In genomic region chr5:65926276-65926761, GRCh38 we compare ENCODE assay signal across 8 cellular contexts. TPM values are rescaled to one million over a fixed set of nuclear protein-coding genes. Genes with fewer than 3 reads are reported as not detected.
A peak's percentile ranks its signal among the peaks of the same experiment; 100 is the strongest.
DNase-seq lines count a peak whose midpoint lies in the region; ATAC-seq, FAIRE-seq and TF ChIP-seq lines count a peak whose summit lies in the region.

Gene ERBIN, plus strand, starts transcription at chr5:65926575. Its CDS starts 66,144 bp downstream, at chr5:65992719.

- peak; percentile 19 to 82 (median 64) for DNase-seq in CD8-positive, alpha-beta T cell
- peak; percentile 73 for DNase-seq in HK-2 (ENCODE audit: unreplicated experiment)
- DNase-seq in SK-N-MC (ENCODE audit: low read depth, low spot score): no peak
- DNase-seq in activated naive CD4-positive, alpha-beta T cell treated with anti-CD3 and anti-CD28 coated beads for 36 hours: peak; percentile 84
- DNase-seq in frontal cortex (ENCODE audit: low spot score in 2 of 2): peak; percentile 55 to 60
- peak in 48 of 56 donors; percentile 5 to 78 (median 58) for DNase-seq in nucleus accumbens (lab: John Stamatoyannopoulos, UW)
- DNase-seq in substantia nigra (lab: John Stamatoyannopoulos, UW): peak in 44 of 49 donors; percentile 26 to 80 (median 56)

- peaks cover 31% of the 10 kb centered on the region for H3K4me1 ChIP-seq in CD8-positive, alpha-beta T cell (ENCODE audit: insufficient read depth, low read length)

- intact Hi-C loops in CD8-positive, alpha-beta T cell (cut with DNase I, micrococcal nuclease): loop anchor here (5.0 to 10.0 kb wide), 6 partner anchors 36 to 364 kb away; partner anchors contain the start of genes CENPK (in 2 of the 2), PPWD1 (in 2 of the 2), NLN (in 1 of the 2) and SGTB (in 1 of the 2)
- intact Hi-C loops in activated naive CD4-positive, alpha-beta T cell treated with anti-CD3 and anti-CD28 coated beads for 36 hours (cut with micrococcal nuclease): loop anchor here (1.0 to 5.0 kb wide), 5 partner anchors 184 to 1158 kb away; partner anchors contain the start of genes CENPK, CWC27, PPWD1 and SREK1IP1

- no peaks in the 10 kb centered on the region for H3K9me3 ChIP-seq in CD8-positive, alpha-beta T cell (ENCODE audit: low read length)
- H3K9me3 ChIP-seq in SK-N-MC (ENCODE audit: low read depth, low read length): no peaks in the 10 kb centered on the region

- peaks cover 48% of the 10 kb centered on the region for H3K4me1 Mint-ChIP-seq in CD8-positive, alpha-beta T cell (ENCODE audit: low read depth)
- peaks cover 32% of the 10 kb centered on the region for H3K4me1 Mint-ChIP-seq in activated naive CD4-positive, alpha-beta T cell treated with anti-CD3 and anti-CD28 coated beads for 36 hours (ENCODE audit: low read depth)

- H3K4me3 Mint-ChIP-seq in CD8-positive, alpha-beta T cell: peak within 1 kb of the TSS; percentile 95
- peak within 1 kb of the TSS; percentile 92 for H3K4me3 Mint-ChIP-seq in activated naive CD4-positive, alpha-beta T cell treated with anti-CD3 and anti-CD28 coated beads for 36 hours

- H3K9ac ChIP-seq in SK-N-MC (ENCODE audit: insufficient read length): peak within 1 kb of the TSS; percentile 81

- no peaks in the 10 kb centered on the region for H3K27me3 ChIP-seq in CD8-positive, alpha-beta T cell (ENCODE audit: insufficient read depth, low read length)

- peak; percentile 20 for ATAC-seq in CD8-positive, alpha-beta T cell
- ATAC-seq in GM19455 (IDR thresholded peaks at IDR 0.05; ENCODE audit: unreplicated experiment): peak; percentile 25

- peak within 1 kb of the TSS; percentile 84 for H3K27ac ChIP-seq in CD8-positive, alpha-beta T cell (ENCODE audit: low read depth, low read length)
- H3K27ac ChIP-seq in SK-N-MC (peak within 1 kb of the TSS; percentile 95), substantia nigra (ENCODE audit: low read depth, low read length, poor library complexity, severe bottlenecking) (peak within 1 kb of the TSS; percentile 99)

- CTCF ChIA-PET in CD8-positive, alpha-beta T cell (lab: Charles Lee): interaction anchor here (0.6 to 1.4 kb wide), 5 partner anchors 9 to 234 kb away, joined by 3 to 5 read pairs (median 3); no protein-coding TSS in a partner anchor
- CTCF ChIA-PET in activated naive CD4-positive, alpha-beta T cell treated with anti-CD3 and anti-CD28 coated beads for 36 hours (lab: Charles Lee): interaction anchor here (0.6 to 1.2 kb wide), 3 partner anchors 44 to 315 kb away, joined by 3 read pairs; no protein-coding TSS in a partner anchor

- FAIRE-seq in frontal cortex (lab: Jason Lieb, UNC): no peak

- peak within 1 kb of the TSS; percentile 74 for H3K4me3 ChIP-seq in CD8-positive, alpha-beta T cell (ENCODE audit: low read depth, low read length)
- H3K4me3 ChIP-seq in SK-N-MC: peak within 1 kb of the TSS; percentile 92

- H3K36me3 Mint-ChIP-seq in CD8-positive, alpha-beta T cell: peaks cover 31% of the 10 kb centered on the region
- H3K36me3 Mint-ChIP-seq in activated naive CD4-positive, alpha-beta T cell treated with anti-CD3 and anti-CD28 coated beads for 36 hours (ENCODE audit: low read depth): peaks cover 11% of the 10 kb centered on the region

- POLR2A ChIA-PET in CD8-positive, alpha-beta T cell (lab: Charles Lee): interaction anchor here (0.5 to 3.6 kb wide), 16 partner anchors 11 to 1159 kb away, joined by 3 to 29 read pairs (median 4); partner anchors contain the start of genes CENPK, NLN, PPWD1 and SGTB

- H3K9me3 Mint-ChIP-seq in CD8-positive, alpha-beta T cell: no peaks in the 10 kb centered on the region
- H3K9me3 Mint-ChIP-seq in activated naive CD4-positive, alpha-beta T cell treated with anti-CD3 and anti-CD28 coated beads for 36 hours: no peaks in the 10 kb centered on the region

- TF ChIP-seq CTCF in CD8-positive, alpha-beta T cell (IDR thresholded peaks at IDR 0.05): no peak

- no peaks in the 10 kb centered on the region for H3K27me3 Mint-ChIP-seq in CD8-positive, alpha-beta T cell (ENCODE audit: low read depth)
- H3K27me3 Mint-ChIP-seq in activated naive CD4-positive, alpha-beta T cell treated with anti-CD3 and anti-CD28 coated beads for 36 hours (ENCODE audit: low read depth): no peaks in the 10 kb centered on the region

- no peaks in the 10 kb centered on the region for H3K36me3 ChIP-seq in CD8-positive, alpha-beta T cell (ENCODE audit: insufficient read depth, low read length)
- H3K36me3 ChIP-seq in SK-N-MC (ENCODE audit: insufficient read depth, low read length): peaks cover 11% of the 10 kb centered on the region

- peak within 1 kb of the TSS; percentile 95 for H3K27ac Mint-ChIP-seq in CD8-positive, alpha-beta T cell
- peak within 1 kb of the TSS; percentile 98 for H3K27ac Mint-ChIP-seq in activated naive CD4-positive, alpha-beta T cell treated with anti-CD3 and anti-CD28 coated beads for 36 hours

RNA-seq across cellular contexts. Expression of gene ERBIN, which starts in this region (rescaled TPM):
- 10 to 100 TPM; 85.6 to 87.1 TPM for total RNA-seq in CD8-positive, alpha-beta T cell
- total RNA-seq in activated naive CD4-positive, alpha-beta T cell treated with anti-CD3 and anti-CD28 coated beads for 36 hours: 10 to 100 TPM; 41.9 to 42.2 TPM
- 83.2 TPM for total RNA-seq in frontal cortex
